ENCODE assay signal across 20 cellular contexts in genomic region chr12:17030338-17030737, GRCh38.
"Had no signal": no experiment of that assay in that cellular context is flagged by ENCODE, and none has a peak within 500 bp of the region (broad histone marks: within the 10 kb centered on the region; RNA-seq: fewer than 3 reads in every experiment).

No MANE protein-coding gene starts in this region.

- H3K9me3 Mint-ChIP-seq: type B pancreatic cell had no signal

- H3K27me3 Mint-ChIP-seq: naive thymus-derived CD4-positive, alpha-beta T cell; type B pancreatic cell had no signal

- DNase-seq: colonic mucosa; dermis blood vessel endothelial cell; esophagus squamous epithelium; foreskin fibroblast; glutamatergic neuron; kidney; left cardiac atrium; left ventricle myocardium inferior; naive thymus-derived CD4-positive, alpha-beta T cell; nucleus accumbens; ovary; right cardiac atrium; small intestine; stimulated activated CD4-positive, alpha-beta T cell treated with anti-CD3 and anti-CD28 coated beads, Interleukin-12 subunit alpha, Interleukin-12 subunit beta, amount 100 ng/mL, for 4 hours; stimulated activated naive CD8-positive, alpha-beta T cell treated with anti-CD3 and anti-CD28 coated beads, Interleukin-15, Interleukin-2, amounts not matched to agents 100 U/mL and 50 U/mL, for 24 hours; thyroid gland had no signal

- H3K4me1 ChIP-seq: colonic mucosa, esophagus squamous epithelium, gastroesophageal sphincter, left ventricle myocardium inferior, suprapubic skin, thyroid gland had no signal

- H3K4me3 ChIP-seq: colonic mucosa, esophagus squamous epithelium, gastroesophageal sphincter, left ventricle myocardium inferior, ovary, suprapubic skin, thyroid gland had no signal

- H3K27ac ChIP-seq: colonic mucosa, esophagus squamous epithelium, gastroesophageal sphincter, left ventricle myocardium inferior, ovary, suprapubic skin, thyroid gland had no signal

- H3K27ac Mint-ChIP-seq: naive thymus-derived CD4-positive, alpha-beta T cell; type B pancreatic cell had no signal

- H3K36me3 ChIP-seq: colonic mucosa, esophagus squamous epithelium, gastroesophageal sphincter, left ventricle myocardium inferior, ovary, suprapubic skin, thyroid gland had no signal

- H3K4me3 Mint-ChIP-seq: naive thymus-derived CD4-positive, alpha-beta T cell; neural crest cell; type B pancreatic cell had no signal

- ATAC-seq: gastroesophageal sphincter; left cardiac atrium; naive thymus-derived CD4-positive, alpha-beta T cell; right cardiac atrium; stimulated activated naive CD8-positive, alpha-beta T cell treated with anti-CD3 and anti-CD28 coated beads, Interleukin-15, Interleukin-2, amounts not matched to agents 100 U/mL and 50 U/mL, for 24 hours had no signal

- H3K27me3 ChIP-seq: colonic mucosa, esophagus squamous epithelium, gastroesophageal sphincter, ovary, suprapubic skin, thyroid gland had no signal

- H3K36me3 Mint-ChIP-seq: naive thymus-derived CD4-positive, alpha-beta T cell; type B pancreatic cell had no signal

- H3K4me1 Mint-ChIP-seq: naive thymus-derived CD4-positive, alpha-beta T cell; neural crest cell had no signal

- H3K9me3 ChIP-seq: colonic mucosa, esophagus squamous epithelium, gastroesophageal sphincter, left ventricle myocardium inferior, suprapubic skin, thyroid gland had no signal
